Comparison of ENCODE assay signal across 17 cellular contexts in the genomic region with DNA sequence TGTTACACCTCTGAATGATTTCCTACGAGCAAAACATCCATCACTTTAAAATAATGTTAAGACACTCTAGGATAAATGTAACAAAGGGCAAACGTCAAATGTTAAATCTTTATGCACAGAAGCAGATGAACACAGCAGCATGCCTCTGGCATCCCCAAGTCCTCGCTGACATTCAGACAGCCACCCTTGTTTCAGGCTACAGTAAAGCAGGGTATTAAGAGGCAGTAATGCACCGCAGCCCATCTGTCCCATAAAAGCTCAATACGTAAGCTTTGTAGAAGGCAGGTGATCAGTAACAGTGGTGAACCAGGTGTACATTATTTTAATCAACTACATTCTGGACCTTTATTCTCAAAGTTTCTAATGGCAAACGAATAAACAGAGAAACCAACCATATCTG.
"Had no signal": no experiment of that assay in that cellular context is flagged by ENCODE, and none has a peak within 500 bp of the region (broad histone marks: within the 10 kb centered on the region; RNA-seq: fewer than 3 reads in every experiment).

No MANE protein-coding gene starts in this region.

- FAIRE-seq: RCC 7860 had no signal

- H3K27ac ChIP-seq: RWPE1 had no signal

- DNase-seq: KBM-7, MG63, NCI-H1092, NCI-H1105 treated with DMSO at 0.1 percent for 48 hours, NCI-H1417 treated with DMSO at 0.1 percent for 48 hours, NCI-H146, NCI-H1694 treated with DMSO at 0.1 percent for 48 hours, NCI-H1930, NCI-H2081, NCI-H2107, NCI-H2227 treated with DMSO at 0.1 percent for 48 hours, NCI-H526, SHP77, SK-N-SH, T-helper 1 cell had no signal

- H3K4me2 ChIP-seq: SK-N-SH had no signal

- H3K27me3 ChIP-seq: MG63 had no signal

- H3K36me3 ChIP-seq: MG63 had no signal

- H3K4me3 ChIP-seq: MG63 had no signal

- H3K9me3 ChIP-seq: MG63, SK-N-SH had no signal

- H3K9ac ChIP-seq: SK-N-SH had no signal
